Comparison of ENCODE assay signal across 8 cellular contexts in the genomic region with DNA sequence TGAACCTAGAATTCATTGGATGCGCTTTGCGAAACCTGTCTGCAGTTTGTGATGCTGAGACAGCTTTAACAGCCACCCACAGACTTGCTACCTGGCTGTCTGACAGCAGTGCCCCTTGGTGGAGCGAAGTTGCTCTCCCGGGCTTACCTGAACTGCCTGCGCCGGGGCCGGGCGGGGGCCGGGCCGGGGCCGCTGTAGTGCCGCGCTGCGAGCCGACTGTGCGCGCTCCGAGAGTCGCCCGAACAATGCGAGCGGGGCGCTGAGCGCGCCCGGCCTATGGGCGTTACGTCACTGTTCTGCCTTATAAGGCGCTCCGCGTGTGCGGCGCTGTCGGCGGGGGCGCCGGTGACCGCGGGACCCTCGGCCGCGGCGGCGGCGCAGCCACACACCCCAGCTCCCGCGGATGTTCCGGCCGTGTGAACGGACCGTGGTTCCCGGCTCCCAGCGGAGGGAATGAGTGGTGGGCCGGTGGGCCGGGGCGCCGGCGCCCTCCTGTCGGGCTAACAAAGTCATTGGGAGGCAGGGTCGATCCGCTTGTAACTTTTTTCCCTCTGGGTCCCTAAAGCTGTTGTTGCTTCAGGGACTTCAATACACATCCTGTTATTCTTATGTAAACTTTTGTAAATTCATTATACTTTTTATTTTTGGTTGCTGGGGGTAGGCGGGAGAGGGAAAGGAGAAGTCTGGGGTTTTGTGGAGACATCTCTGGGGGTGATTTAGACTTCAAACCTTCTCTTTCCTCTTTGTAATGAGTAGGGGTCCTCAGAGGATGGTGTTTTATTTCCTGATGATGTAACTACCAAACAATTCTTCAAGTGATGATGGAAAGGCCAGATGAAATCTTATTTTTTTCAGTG. TPM values are rescaled to one million over a fixed set of nuclear protein-coding genes. Genes with fewer than 3 reads are reported as not detected.
DNase-seq lines count a peak whose midpoint lies in the region; ATAC-seq and TF ChIP-seq lines count a peak whose summit lies in the region.

No MANE protein-coding gene starts in this region.

- DNase-seq in Ammon's horn (ENCODE audit: low spot score) (peak; percentile 78), SIG-M5 (lab: John Stamatoyannopoulos, UW) (peak; percentile 9), neuronal stem cell (ENCODE audit: low spot score) (peak; percentile 83), stromal cell of bone marrow (ENCODE audit: low read depth) (peak; percentile 41)
- peak; percentile 64 for DNase-seq in activated naive CD4-positive, alpha-beta T cell treated with Interleukin-2 at 50 U/mL for 16 hours

- H3K23ac ChIP-seq in neuronal stem cell (ENCODE audit: low read depth, low read length, poor library complexity): no peak overlapping the region

- peak overlapping the region; percentile 67 for H3K9ac ChIP-seq in neuronal stem cell (ENCODE audit: low read depth, low read length, poor library complexity)

- no peak for TF ChIP-seq EP300 in gastroesophageal sphincter (IDR thresholded peaks at IDR 0.05)

- peak overlapping the region; percentile 74 to 97 (median 94) for H3K27ac ChIP-seq in gastroesophageal sphincter
- no peak overlapping the region for H3K27ac ChIP-seq in neuronal stem cell (replicated peaks; ENCODE audit: low read length)

- H3K27me3 ChIP-seq in gastroesophageal sphincter: no peaks in the 10 kb centered on the region
- H3K27me3 ChIP-seq in neuronal stem cell (ENCODE audit: control insufficient read depth in 3 of 3, insufficient read depth in 3 of 3, low read depth in 1 of 3, low read length in 3 of 3): no peaks in the 10 kb centered on the region

- H3K4me2 ChIP-seq in neuronal stem cell (ENCODE audit: insufficient read depth, low read length, poor library complexity, severe bottlenecking): peak overlapping the region; percentile 80

- H3K4me1 ChIP-seq in gastroesophageal sphincter (peaks cover 6 to 50% (median 10%) of the 10 kb centered on the region in 3 donors), neuronal stem cell (ENCODE audit: control insufficient read depth in 2 of 2, insufficient read depth in 1 of 2, low read depth in 1 of 2, low read length in 2 of 2) (peaks cover 5% of the 10 kb centered on the region in 2 donors)

- TF ChIP-seq CTCF in gastroesophageal sphincter (IDR thresholded peaks at IDR 0.05): peak in 2 of 4 experiments; percentile 33 to 40

- 3% methylated on average over 4 of the region's 62 CpGs for WGBS in gastroesophageal sphincter (ENCODE audit: low coverage in 1 of 2), 2 donors
- WGBS in neuronal stem cell (ENCODE audit: extremely low coverage in 2 of 2, insufficient read length in 2 of 2, insufficient replicate concordance in 1 of 2), 2 donors: no CpG with 5 or more reads among the region's 62 CpGs

- peak overlapping the region; percentile 92 for H2AFZ ChIP-seq in neuronal stem cell (ENCODE audit: low read length)

- H3K4me3 ChIP-seq in gastroesophageal sphincter (peak overlapping the region; percentile 75 to 76), neuronal stem cell (ENCODE audit: low read length in 2 of 2) (peak overlapping the region; percentile 86 to 89)

- no peak overlapping the region for H3K14ac ChIP-seq in neuronal stem cell (ENCODE audit: low read length)

- no peak overlapping the region for H2AK5ac ChIP-seq in neuronal stem cell (ENCODE audit: low read depth, low read length)

- H3K36me3 ChIP-seq in gastroesophageal sphincter: no peaks in the 10 kb centered on the region
- peaks cover 0 to 11% of the 10 kb centered on the region in 2 donors for H3K36me3 ChIP-seq in neuronal stem cell (replicated peaks in 1 of 2; ENCODE audit: control insufficient read depth in 2 of 2, insufficient read depth in 2 of 2, low read length in 2 of 2)

- no peak overlapping the region for H2BK12ac ChIP-seq in neuronal stem cell (ENCODE audit: low read length)

- H2BK5ac ChIP-seq in neuronal stem cell (ENCODE audit: low read length): no peak overlapping the region

- no peak overlapping the region for H4K8ac ChIP-seq in neuronal stem cell (ENCODE audit: low read depth, low read length)

- no peak overlapping the region for H3K4ac ChIP-seq in neuronal stem cell (ENCODE audit: low read length)

- no peak overlapping the region for H4K91ac ChIP-seq in neuronal stem cell (ENCODE audit: low read depth, low read length, poor library complexity)

- peak overlapping the region; percentile 90 for H3K18ac ChIP-seq in neuronal stem cell (ENCODE audit: low read length)

- no peaks in the 10 kb centered on the region for H3K79me1 ChIP-seq in neuronal stem cell (ENCODE audit: low read depth, low read length)

- ATAC-seq in GM19328 (IDR thresholded peaks at IDR 0.05; ENCODE audit: unreplicated experiment) (peak; percentile 87), HG03457 (IDR thresholded peaks at IDR 0.05; ENCODE audit: unreplicated experiment) (peak; percentile 52), gastroesophageal sphincter (peak; percentile 94)

- H2BK120ac ChIP-seq in neuronal stem cell (ENCODE audit: low read depth, low read length): no peak overlapping the region

- H2BK15ac ChIP-seq in neuronal stem cell (ENCODE audit: low read length): no peak overlapping the region

- TF ChIP-seq POLR2A in gastroesophageal sphincter (IDR thresholded peaks at IDR 0.05): peak; percentile 97 to 98

- H3K9me3 ChIP-seq in gastroesophageal sphincter: no peaks in the 10 kb centered on the region
- H3K9me3 ChIP-seq in neuronal stem cell (replicated peaks in 1 of 2; ENCODE audit: control insufficient read depth in 2 of 2, insufficient read depth in 1 of 2, low read depth in 1 of 2, low read length in 2 of 2): no peaks in the 10 kb centered on the region

RNA-seq across cellular contexts. Expression of gene CMSS1, which starts 58.5 kb away (rescaled TPM):
- 10 to 100 TPM; 15.2 to 20.8 (median 16.6) TPM for total RNA-seq in gastroesophageal sphincter
- 96.3 TPM for polyA plus RNA-seq in neuronal stem cell (2013, experiment 1 of 2)
- polyA plus RNA-seq in neuronal stem cell (2013, experiment 2 of 2): 93.1 TPM

Comparison
In these comparisons a context has a peak if more than half of its experiments do, and no peak if none do; other contexts are left out.
1. DNase-seq: peak in every context shown above with its lines; median percentile 83 in neuronal stem cell; 78 in Ammon's horn; 64 in activated naive CD4-positive, alpha-beta T cell treated with Interleukin-2 at 50 U/mL for 16 hours; 41 in stromal cell of bone marrow; 9 in SIG-M5.